ENCODE assay signal across 1 cellular context in the genomic region with DNA sequence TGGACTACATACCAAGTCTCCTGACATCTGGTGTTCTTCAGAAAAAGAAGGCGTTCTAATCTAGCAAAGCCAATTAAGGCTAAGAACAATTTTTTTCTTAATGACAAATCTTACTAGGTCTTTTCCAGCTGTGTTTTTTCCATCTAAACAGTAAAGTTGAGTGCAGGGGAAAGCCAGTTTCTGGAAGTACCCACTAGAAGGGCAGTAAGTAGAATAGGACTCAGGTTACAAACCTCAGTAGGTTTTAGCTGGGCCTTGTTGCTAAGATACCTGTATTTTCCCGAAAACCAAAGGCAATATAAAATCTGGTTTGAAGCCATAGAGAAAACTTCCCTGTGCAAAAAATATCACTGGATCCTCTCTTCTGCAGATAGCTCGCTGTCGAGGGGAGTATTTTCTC.
TF ChIP-seq lines count a peak whose summit lies in the region.

No MANE protein-coding gene starts in this region.

TF ChIP-seq in IMR-90, 13 proteins besides CTCF, POLR2A, EP300 and RAD21 (continued from another document):
- TF ChIP-seq, protein P1, sequence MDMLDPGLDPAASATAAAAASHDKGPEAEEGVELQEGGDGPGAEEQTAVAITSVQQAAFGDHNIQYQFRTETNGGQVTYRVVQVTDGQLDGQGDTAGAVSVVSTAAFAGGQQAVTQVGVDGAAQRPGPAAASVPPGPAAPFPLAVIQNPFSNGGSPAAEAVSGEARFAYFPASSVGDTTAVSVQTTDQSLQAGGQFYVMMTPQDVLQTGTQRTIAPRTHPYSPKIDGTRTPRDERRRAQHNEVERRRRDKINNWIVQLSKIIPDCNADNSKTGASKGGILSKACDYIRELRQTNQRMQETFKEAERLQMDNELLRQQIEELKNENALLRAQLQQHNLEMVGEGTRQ (IDR thresholded peaks at IDR 0.05; ENCODE audit: low read depth, low read length): no peak
- no peak for TF ChIP-seq MAFK (IDR thresholded peaks at IDR 0.05; ENCODE audit: low read depth, low read length)
- TF ChIP-seq RCOR1 (IDR thresholded peaks at IDR 0.05; ENCODE audit: insufficient replicate concordance, low read length): no peak
